21 cellular contexts compared by ENCODE assay signal in genomic region chr3:170142373-170142772, GRCh38. TPM values are rescaled to one million over a fixed set of nuclear protein-coding genes. Genes with fewer than 3 reads are reported as not detected.
DNase-seq lines count a peak whose midpoint lies in the region; ATAC-seq, FAIRE-seq and TF ChIP-seq lines count a peak whose summit lies in the region.
"Had no signal": no experiment of that assay in that cellular context is flagged by ENCODE, and none has a peak within 500 bp of the region (broad histone marks: within the 10 kb centered on the region; RNA-seq: fewer than 3 reads in every experiment).

No MANE protein-coding gene starts in this region.

- H3K36me3 Mint-ChIP-seq in WTC11, result no peaks in the 10 kb centered on the region; the same call in 1 of the 2 replicates

- H3K79me2 ChIP-seq in OCI-LY7 (ENCODE audit: insufficient read depth, low read depth, low read length), result peaks cover 58% of the 10 kb centered on the region

- no peaks in the 10 kb centered on the region for H3K9me3 ChIP-seq in OCI-LY7 (ENCODE audit: low read length)
- H3K9me3 ChIP-seq: A549; BE2C; BLaER1 treated with 17β-estradiol and CSF1 and Interleukin-3, amounts not matched to agents 10 nM and 100 nM; Caco-2 had no signal

- H3K4me1 Mint-ChIP-seq in WTC11, result no peaks in the 10 kb centered on the region

- H3K36me3 ChIP-seq in OCI-LY7 (ENCODE audit: insufficient read depth, low read length), result peaks cover 83% of the 10 kb centered on the region

- intact Hi-C loops in OCI-LY7 (cut with micrococcal nuclease; ENCODE audit: unreplicated experiment) (no loop called here), head of caudate nucleus (cut with DNase I) (no loop called here)

- H4K20me1 ChIP-seq in OCI-LY7 (ENCODE audit: insufficient read depth, low read length), result no peaks in the 10 kb centered on the region

- DNase-seq in GM18507 (ENCODE audit: extremely low spot score, insufficient read length, low read depth) (no peak), OCI-LY7 (ENCODE audit: low spot score) (no peak), WTC11 (ENCODE audit: low spot score) (no peak), NOMO-1 treated with DMSO at 0.1 percent for 48 hours (lab: John Stamatoyannopoulos, UW; ENCODE audit: unreplicated experiment) (no peak), HuH-7 (ENCODE audit: low spot score) (no peak), head of caudate nucleus (no peak)
- DNase-seq: 8988T; ACHN; AML-193; BE2C; Caco-2; CD8-positive, alpha-beta T cell; DMS153; DND-41; GM23248; H7; HCEC 1CT had no signal

- H3K4me1 ChIP-seq in OCI-LY7 (ENCODE audit: insufficient read depth, low read length, poor library complexity, severe bottlenecking), result peaks cover 31% of the 10 kb centered on the region
- H3K4me1 ChIP-seq: BE2C, Caco-2 had no signal

- CTCF ChIA-PET in OCI-LY7 (lab: Charles Lee; ENCODE audit: unreplicated experiment), result no interaction called here
- CTCF ChIA-PET in WTC11 (lab: Charles Lee), result interaction anchor here (1.3 to 1.8 kb wide), 2 partner anchors 12 to 64 kb away, joined by 4 to 9 read pairs; no protein-coding TSS in a partner anchor

- TF ChIP-seq CTCF in OCI-LY7 (conservative IDR thresholded peaks at IDR 0.05; ENCODE audit: low read length) (no peak), WTC11 (IDR thresholded peaks at IDR 0.05) (no peak)

- peak overlapping the region; percentile 55; the same call in 1 of the 2 replicates for H3K27ac Mint-ChIP-seq in WTC11
- H3K27ac Mint-ChIP-seq: CD8-positive, alpha-beta T cell had no signal

- no peaks in the 10 kb centered on the region for H3K27me3 Mint-ChIP-seq in WTC11 (ENCODE audit: low read depth)

- TSS peak; percentile 18 for BruUV-seq in OCI-LY7 (replicated peaks; lab: Mats Ljungman, UMichigan)

- H2AFZ ChIP-seq in OCI-LY7 (ENCODE audit: low read length), result no peak overlapping the region
- H2AFZ ChIP-seq: GM23248 had no signal

- no peaks in the 10 kb centered on the region for H3K9me2 ChIP-seq in OCI-LY7 (ENCODE audit: insufficient read depth, low read length)

- no peak overlapping the region for H3K4me2 ChIP-seq in OCI-LY7 (ENCODE audit: low read length)
- H3K4me2 ChIP-seq: A549; BLaER1 treated with 17β-estradiol and CSF1 and Interleukin-3, amounts not matched to agents 10 nM and 100 nM had no signal

- POLR2A ChIA-PET in OCI-LY7 (lab: Charles Lee) (interaction anchor here (0.6 to 2.1 kb wide), 13 partner anchors 9 to 101 kb away, joined by 3 to 8 read pairs (median 4); partner anchors contain the start of gene PHC3), WTC11 (lab: Charles Lee) (no interaction called here)

- H3K9me3 Mint-ChIP-seq in WTC11, result no peaks in the 10 kb centered on the region
- H3K9me3 Mint-ChIP-seq: CD8-positive, alpha-beta T cell had no signal

- no peak overlapping the region for H3K4me3 ChIP-seq in OCI-LY7 (ENCODE audit: low read depth, low read length, poor library complexity, severe bottlenecking)
- H3K4me3 ChIP-seq: A549; BLaER1 treated with 17β-estradiol and CSF1 and Interleukin-3, amounts not matched to agents 10 nM and 100 nM; GM23248 had no signal

- H3K27ac ChIP-seq in OCI-LY7 (ENCODE audit: low read depth, low read length, poor library complexity, severe bottlenecking), result no peak overlapping the region
- H3K27ac ChIP-seq: A549; BLaER1 treated with 17β-estradiol and CSF1 and Interleukin-3, amounts not matched to agents 10 nM and 100 nM; GM23248 had no signal

- no peak for ATAC-seq in WTC11
- ATAC-seq: A549; CD8-positive, alpha-beta T cell had no signal

- peak; percentile 46 for FAIRE-seq in GM18507 (lab: Jason Lieb, UNC)
- peak; percentile 62 for FAIRE-seq in islet of Langerhans (lab: Jason Lieb, UNC)
- FAIRE-seq: A549, H1 had no signal

- H3K4me3 Mint-ChIP-seq in WTC11, result no peak overlapping the region
- H3K4me3 Mint-ChIP-seq: CD8-positive, alpha-beta T cell had no signal

TF ChIP-seq in WTC11, 78 proteins besides CTCF, POLR2A, EP300 and RAD21 (continues in another document):
- TF ChIP-seq, protein P1, sequence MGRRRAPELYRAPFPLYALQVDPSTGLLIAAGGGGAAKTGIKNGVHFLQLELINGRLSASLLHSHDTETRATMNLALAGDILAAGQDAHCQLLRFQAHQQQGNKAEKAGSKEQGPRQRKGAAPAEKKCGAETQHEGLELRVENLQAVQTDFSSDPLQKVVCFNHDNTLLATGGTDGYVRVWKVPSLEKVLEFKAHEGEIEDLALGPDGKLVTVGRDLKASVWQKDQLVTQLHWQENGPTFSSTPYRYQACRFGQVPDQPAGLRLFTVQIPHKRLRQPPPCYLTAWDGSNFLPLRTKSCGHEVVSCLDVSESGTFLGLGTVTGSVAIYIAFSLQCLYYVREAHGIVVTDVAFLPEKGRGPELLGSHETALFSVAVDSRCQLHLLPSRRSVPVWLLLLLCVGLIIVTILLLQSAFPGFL (CRISPR knock-in tag; IDR thresholded peaks at IDR 0.05; ENCODE audit: borderline replicate concordance), result no peak
- no peak for TF ChIP-seq NFYB (CRISPR knock-in tag; conservative IDR thresholded peaks at IDR 0.05; ENCODE audit: low read depth)
- TF ChIP-seq, protein P2, sequence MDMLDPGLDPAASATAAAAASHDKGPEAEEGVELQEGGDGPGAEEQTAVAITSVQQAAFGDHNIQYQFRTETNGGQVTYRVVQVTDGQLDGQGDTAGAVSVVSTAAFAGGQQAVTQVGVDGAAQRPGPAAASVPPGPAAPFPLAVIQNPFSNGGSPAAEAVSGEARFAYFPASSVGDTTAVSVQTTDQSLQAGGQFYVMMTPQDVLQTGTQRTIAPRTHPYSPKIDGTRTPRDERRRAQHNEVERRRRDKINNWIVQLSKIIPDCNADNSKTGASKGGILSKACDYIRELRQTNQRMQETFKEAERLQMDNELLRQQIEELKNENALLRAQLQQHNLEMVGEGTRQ (CRISPR knock-in tag; IDR thresholded peaks at IDR 0.05), result no peak
- no peak for TF ChIP-seq ZNF219 (CRISPR knock-in tag; IDR thresholded peaks at IDR 0.05; ENCODE audit: borderline replicate concordance)
- no peak for TF ChIP-seq MXD4 (CRISPR knock-in tag; IDR thresholded peaks at IDR 0.05; ENCODE audit: borderline replicate concordance)
- no peak for TF ChIP-seq ZNF423 (CRISPR knock-in tag; IDR thresholded peaks at IDR 0.05)
- TF ChIP-seq FOXK1 (CRISPR knock-in tag; IDR thresholded peaks at IDR 0.05), result no peak
- no peak for TF ChIP-seq ELF4 (CRISPR knock-in tag; IDR thresholded peaks at IDR 0.05; ENCODE audit: low read depth)
- TF ChIP-seq, protein P3, sequence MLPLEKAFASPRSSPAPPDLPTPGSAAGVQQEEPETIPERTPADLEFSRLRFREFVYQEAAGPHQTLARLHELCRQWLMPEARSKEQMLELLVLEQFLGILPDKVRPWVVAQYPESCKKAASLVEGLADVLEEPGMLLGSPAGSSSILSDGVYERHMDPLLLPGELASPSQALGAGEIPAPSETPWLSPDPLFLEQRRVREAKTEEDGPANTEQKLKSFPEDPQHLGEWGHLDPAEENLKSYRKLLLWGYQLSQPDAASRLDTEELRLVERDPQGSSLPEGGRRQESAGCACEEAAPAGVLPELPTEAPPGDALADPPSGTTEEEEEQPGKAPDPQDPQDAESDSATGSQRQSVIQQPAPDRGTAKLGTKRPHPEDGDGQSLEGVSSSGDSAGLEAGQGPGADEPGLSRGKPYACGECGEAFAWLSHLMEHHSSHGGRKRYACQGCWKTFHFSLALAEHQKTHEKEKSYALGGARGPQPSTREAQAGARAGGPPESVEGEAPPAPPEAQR (CRISPR knock-in tag; IDR thresholded peaks at IDR 0.05), result no peak
- TF ChIP-seq, protein P4, sequence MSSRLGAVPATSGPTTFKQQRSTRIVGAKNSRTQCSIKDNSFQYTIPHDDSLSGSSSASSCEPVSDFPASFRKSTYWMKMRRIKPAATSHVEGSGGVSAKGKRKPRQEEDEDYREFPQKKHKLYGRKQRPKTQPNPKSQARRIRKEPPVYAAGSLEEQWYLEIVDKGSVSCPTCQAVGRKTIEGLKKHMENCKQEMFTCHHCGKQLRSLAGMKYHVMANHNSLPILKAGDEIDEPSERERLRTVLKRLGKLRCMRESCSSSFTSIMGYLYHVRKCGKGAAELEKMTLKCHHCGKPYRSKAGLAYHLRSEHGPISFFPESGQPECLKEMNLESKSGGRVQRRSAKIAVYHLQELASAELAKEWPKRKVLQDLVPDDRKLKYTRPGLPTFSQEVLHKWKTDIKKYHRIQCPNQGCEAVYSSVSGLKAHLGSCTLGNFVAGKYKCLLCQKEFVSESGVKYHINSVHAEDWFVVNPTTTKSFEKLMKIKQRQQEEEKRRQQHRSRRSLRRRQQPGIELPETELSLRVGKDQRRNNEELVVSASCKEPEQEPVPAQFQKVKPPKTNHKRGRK (CRISPR knock-in tag; IDR thresholded peaks at IDR 0.05; ENCODE audit: borderline replicate concordance), result no peak
- no peak for TF ChIP-seq JUN (CRISPR knock-in tag; IDR thresholded peaks at IDR 0.05)
- TF ChIP-seq, protein P5, sequence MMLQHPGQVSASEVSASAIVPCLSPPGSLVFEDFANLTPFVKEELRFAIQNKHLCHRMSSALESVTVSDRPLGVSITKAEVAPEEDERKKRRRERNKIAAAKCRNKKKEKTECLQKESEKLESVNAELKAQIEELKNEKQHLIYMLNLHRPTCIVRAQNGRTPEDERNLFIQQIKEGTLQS (CRISPR knock-in tag; conservative IDR thresholded peaks at IDR 0.05), result no peak
- TF ChIP-seq, protein P6, sequence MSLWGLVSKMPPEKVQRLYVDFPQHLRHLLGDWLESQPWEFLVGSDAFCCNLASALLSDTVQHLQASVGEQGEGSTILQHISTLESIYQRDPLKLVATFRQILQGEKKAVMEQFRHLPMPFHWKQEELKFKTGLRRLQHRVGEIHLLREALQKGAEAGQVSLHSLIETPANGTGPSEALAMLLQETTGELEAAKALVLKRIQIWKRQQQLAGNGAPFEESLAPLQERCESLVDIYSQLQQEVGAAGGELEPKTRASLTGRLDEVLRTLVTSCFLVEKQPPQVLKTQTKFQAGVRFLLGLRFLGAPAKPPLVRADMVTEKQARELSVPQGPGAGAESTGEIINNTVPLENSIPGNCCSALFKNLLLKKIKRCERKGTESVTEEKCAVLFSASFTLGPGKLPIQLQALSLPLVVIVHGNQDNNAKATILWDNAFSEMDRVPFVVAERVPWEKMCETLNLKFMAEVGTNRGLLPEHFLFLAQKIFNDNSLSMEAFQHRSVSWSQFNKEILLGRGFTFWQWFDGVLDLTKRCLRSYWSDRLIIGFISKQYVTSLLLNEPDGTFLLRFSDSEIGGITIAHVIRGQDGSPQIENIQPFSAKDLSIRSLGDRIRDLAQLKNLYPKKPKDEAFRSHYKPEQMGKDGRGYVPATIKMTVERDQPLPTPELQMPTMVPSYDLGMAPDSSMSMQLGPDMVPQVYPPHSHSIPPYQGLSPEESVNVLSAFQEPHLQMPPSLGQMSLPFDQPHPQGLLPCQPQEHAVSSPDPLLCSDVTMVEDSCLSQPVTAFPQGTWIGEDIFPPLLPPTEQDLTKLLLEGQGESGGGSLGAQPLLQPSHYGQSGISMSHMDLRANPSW (CRISPR knock-in tag; conservative IDR thresholded peaks at IDR 0.05; ENCODE audit: low read depth), result no peak

RNA-seq across cellular contexts. Expression of gene PHC3, which starts 39.2 kb away (rescaled TPM):
- 36.1 and 40.6 TPM in 2 replicates for total RNA-seq in OCI-LY7 (2014; rRNA removed; shearing (Covaris generic))
- total RNA-seq in OCI-LY7 (2022) (89.7 and 104 TPM in 2 replicates), WTC11 (2021) (23.2 to 27.8 TPM (median 26.1 TPM) in 3 replicates)
